In genomic region chr21:42075686-42076471, GRCh38 we compare ENCODE assay signal across 27 cellular contexts. TPM values are rescaled to one million over a fixed set of nuclear protein-coding genes. Genes with fewer than 3 reads are reported as not detected.
"Had no signal": no experiment of that assay in that cellular context is flagged by ENCODE, and none has a peak within 500 bp of the region (broad histone marks: within the 10 kb centered on the region; RNA-seq: fewer than 3 reads in every experiment).

No MANE protein-coding gene starts in this region.

- H3K4me1 Mint-ChIP-seq: activated CD4-positive, alpha-beta T cell treated with anti-CD3 and anti-CD28 coated beads, Interleukin-2, amount 10 ng/mL, durations not matched to agents 7 days and 5 days; activated naive CD4-positive, alpha-beta T cell treated with anti-CD3 and anti-CD28 coated beads, Interleukin-2, amount 50 U/mL, for 24 hours had no signal

- H3K4me3 ChIP-seq: colonic mucosa, dorsolateral prefrontal cortex, esophagus muscularis mucosa, neural progenitor cell, psoas muscle, right atrium auricular region, tibial nerve, uterus had no signal

- H3K4me2 ChIP-seq: neural progenitor cell had no signal

- H3K4me1 ChIP-seq: colonic mucosa, esophagus muscularis mucosa, neural progenitor cell, psoas muscle, right atrium auricular region, uterus had no signal

- H3K4me3 Mint-ChIP-seq: activated CD4-positive, alpha-beta T cell treated with anti-CD3 and anti-CD28 coated beads, Interleukin-2, amount 10 ng/mL, durations not matched to agents 7 days and 5 days; activated CD8-positive, alpha-beta memory T cell treated with anti-CD3 and anti-CD28 coated beads, Interleukin-2, amount 10 ng/mL, durations not matched to agents 7 days and 5 days; activated CD8-positive, alpha-beta T cell treated with anti-CD3 and anti-CD28 coated beads for 36 hours; activated naive CD4-positive, alpha-beta T cell treated with anti-CD3 and anti-CD28 coated beads, Interleukin-2, amount 50 U/mL, for 24 hours; central memory CD8-positive, alpha-beta T cell; effector memory CD8-positive, alpha-beta T cell; naive thymus-derived CD4-positive, alpha-beta T cell; neural progenitor cell; stimulated activated effector memory CD8-positive, alpha-beta T cell treated with anti-CD3 and anti-CD28 coated beads, Interleukin-12 subunit alpha, Interleukin-12 subunit beta, amount 100 ng/mL, for 72 hours; stimulated activated naive CD8-positive, alpha-beta T cell treated with anti-CD3 and anti-CD28 coated beads, Interleukin-15, amount 100 ng/mL, for 72 hours; T-helper 1 cell treated with Interleukin-12 subunit alpha and Interleukin-12 subunit beta and Interleukin-4 antibody, amounts not matched to agents 30 μg/mL and 1 μg/mL, for 36 hours had no signal

- H3K36me3 ChIP-seq: colonic mucosa, esophagus muscularis mucosa, neural progenitor cell, right atrium auricular region, tibial nerve, uterus had no signal

- H3K27me3 Mint-ChIP-seq: activated CD8-positive, alpha-beta T cell treated with anti-CD3 and anti-CD28 coated beads for 36 hours; activated naive CD4-positive, alpha-beta T cell treated with anti-CD3 and anti-CD28 coated beads, Interleukin-2, amount 50 U/mL, for 24 hours; stimulated activated naive CD8-positive, alpha-beta T cell treated with anti-CD3 and anti-CD28 coated beads, Interleukin-15, amount 100 ng/mL, for 72 hours had no signal

- H2AFZ ChIP-seq: neural progenitor cell had no signal

- H3K9me3 Mint-ChIP-seq: activated CD4-positive, alpha-beta T cell treated with anti-CD3 and anti-CD28 coated beads, Interleukin-2, amount 10 ng/mL, durations not matched to agents 7 days and 5 days; activated CD8-positive, alpha-beta T cell treated with anti-CD3 and anti-CD28 coated beads for 36 hours; activated naive CD4-positive, alpha-beta T cell treated with anti-CD3 and anti-CD28 coated beads, Interleukin-2, amount 50 U/mL, for 24 hours; central memory CD8-positive, alpha-beta T cell; effector memory CD8-positive, alpha-beta T cell; naive thymus-derived CD4-positive, alpha-beta T cell; neural progenitor cell; stimulated activated effector memory CD8-positive, alpha-beta T cell treated with anti-CD3 and anti-CD28 coated beads, Interleukin-12 subunit alpha, Interleukin-12 subunit beta, amount 100 ng/mL, for 72 hours; stimulated activated naive CD8-positive, alpha-beta T cell treated with anti-CD3 and anti-CD28 coated beads, Interleukin-15, amount 100 ng/mL, for 72 hours; T-helper 1 cell treated with Interleukin-12 subunit alpha and Interleukin-12 subunit beta and Interleukin-4 antibody, amounts not matched to agents 30 μg/mL and 1 μg/mL, for 36 hours had no signal

- H3K36me3 Mint-ChIP-seq: activated CD8-positive, alpha-beta memory T cell treated with anti-CD3 and anti-CD28 coated beads, Interleukin-2, amount 10 ng/mL, durations not matched to agents 7 days and 5 days; activated naive CD4-positive, alpha-beta T cell treated with anti-CD3 and anti-CD28 coated beads, Interleukin-2, amount 50 U/mL, for 24 hours; naive thymus-derived CD4-positive, alpha-beta T cell; neural progenitor cell; stimulated activated effector memory CD8-positive, alpha-beta T cell treated with anti-CD3 and anti-CD28 coated beads, Interleukin-12 subunit alpha, Interleukin-12 subunit beta, amount 100 ng/mL, for 72 hours had no signal

- DNase-seq: activated CD4-positive, alpha-beta T cell treated with anti-CD3 and anti-CD28 coated beads, Interleukin-2, amount 10 ng/mL, durations not matched to agents 7 days and 5 days; activated CD8-positive, alpha-beta memory T cell treated with anti-CD3 and anti-CD28 coated beads, Interleukin-2, amount 10 ng/mL, durations not matched to agents 7 days and 5 days; activated CD8-positive, alpha-beta T cell treated with anti-CD3 and anti-CD28 coated beads for 36 hours; activated gamma-delta T cell; activated T-cell treated with anti-CD3 and anti-CD28 coated beads for 4 hours; colonic mucosa; effector memory CD8-positive, alpha-beta T cell; hypothalamus; naive thymus-derived CD4-positive, alpha-beta T cell; stimulated activated CD4-positive, alpha-beta T cell treated with anti-CD3 and anti-CD28 coated beads, Interleukin-12 subunit alpha, Interleukin-12 subunit beta, amount 100 ng/mL, for 4 hours; stimulated activated CD4-positive, alpha-beta T cell treated with anti-CD3 and anti-CD28 coated beads, Interleukin-1b, Interleukin-23, amount 100 ng/mL, for 48 hours; stimulated activated naive CD8-positive, alpha-beta T cell treated with anti-CD3 and anti-CD28 coated beads, Interleukin-15, amount 100 ng/mL, for 72 hours; uterus had no signal

- H3K27ac Mint-ChIP-seq: activated CD4-positive, alpha-beta T cell treated with anti-CD3 and anti-CD28 coated beads, Interleukin-2, amount 10 ng/mL, durations not matched to agents 7 days and 5 days; activated CD8-positive, alpha-beta memory T cell treated with anti-CD3 and anti-CD28 coated beads, Interleukin-2, amount 10 ng/mL, durations not matched to agents 7 days and 5 days; activated CD8-positive, alpha-beta T cell treated with anti-CD3 and anti-CD28 coated beads for 36 hours; activated naive CD4-positive, alpha-beta T cell treated with anti-CD3 and anti-CD28 coated beads, Interleukin-2, amount 50 U/mL, for 24 hours; effector memory CD8-positive, alpha-beta T cell; T-helper 1 cell treated with Interleukin-12 subunit alpha and Interleukin-12 subunit beta and Interleukin-4 antibody, amounts not matched to agents 30 μg/mL and 1 μg/mL, for 36 hours had no signal

- H3K27ac ChIP-seq: colonic mucosa, dorsolateral prefrontal cortex, esophagus muscularis mucosa, neural progenitor cell, psoas muscle, right atrium auricular region, tibial nerve, uterus had no signal

- H3K9ac ChIP-seq: neural progenitor cell had no signal

- H3K27me3 ChIP-seq: colonic mucosa, dorsolateral prefrontal cortex, neural progenitor cell, right atrium auricular region, uterus had no signal

- H3K9me3 ChIP-seq: colonic mucosa, esophagus muscularis mucosa, psoas muscle, right atrium auricular region, tibial nerve, uterus had no signal

- ATAC-seq: activated CD8-positive, alpha-beta memory T cell treated with anti-CD3 and anti-CD28 coated beads, Interleukin-2, amount 10 ng/mL, durations not matched to agents 7 days and 5 days; activated CD8-positive, alpha-beta T cell treated with anti-CD3 and anti-CD28 coated beads for 36 hours; effector memory CD8-positive, alpha-beta T cell; naive thymus-derived CD4-positive, alpha-beta T cell; psoas muscle had no signal

RNA-seq across cellular contexts. Expression of gene UMODL1, which starts 4.8 kb away (rescaled TPM):
- total RNA-seq: activated CD8-positive, alpha-beta T cell treated with anti-CD3 and anti-CD28 coated beads for 36 hours; frontal cortex; osteocyte; psoas muscle; right atrium auricular region; tibial nerve; uterus had no signal
- polyA plus RNA-seq: adipose tissue, aorta, psoas muscle had no signal
